In the genomic region with DNA sequence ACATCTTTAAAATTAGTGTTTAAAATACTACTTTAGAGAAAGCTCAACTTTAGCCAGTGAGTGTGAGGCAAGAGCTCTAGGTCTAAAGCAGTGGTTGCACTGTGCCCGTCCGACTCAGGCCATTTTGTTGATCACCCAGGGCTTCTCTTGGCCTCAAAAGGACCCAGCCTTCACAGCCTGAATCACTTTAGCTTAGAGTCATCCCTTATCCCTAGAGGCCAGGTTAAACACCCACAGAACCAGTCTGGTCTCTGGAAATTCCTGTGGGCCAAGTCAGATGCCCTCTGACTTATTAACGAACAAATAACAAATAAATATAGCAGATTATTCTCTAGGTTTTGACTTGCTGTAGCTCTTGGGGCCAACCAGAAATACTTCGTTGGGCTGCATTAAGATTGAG, we compare ENCODE assay signal across 1 cellular context.
A peak's percentile ranks its signal among the peaks of the same experiment; 100 is the strongest.
TF ChIP-seq lines count a peak whose summit lies in the region.

No MANE protein-coding gene starts in this region.

TF ChIP-seq in IMR-90, 13 proteins besides CTCF, POLR2A, EP300 and RAD21:
- TF ChIP-seq CHD1 (IDR thresholded peaks at IDR 0.05; ENCODE audit: low read depth, low read length) = no peak
- peak; percentile 67; the same call in 1 of the 2 replicates for TF ChIP-seq CEBPB (IDR thresholded peaks at IDR 0.05; ENCODE audit: low read depth, low read length)
- no peak for TF ChIP-seq MAZ (IDR thresholded peaks at IDR 0.05; ENCODE audit: borderline replicate concordance, low read depth, low read length)
- TF ChIP-seq MXI1 (IDR thresholded peaks at IDR 0.05; ENCODE audit: borderline replicate concordance, low read depth, low read length) = no peak
- TF ChIP-seq BHLHE40 (IDR thresholded peaks at IDR 0.05; ENCODE audit: low read depth, low read length) = peak; percentile 25; the same call in 1 of the 2 replicates
